ENCODE assay signal across 1 cellular context in genomic region chr18:70377317-70377799, GRCh38.
TF ChIP-seq lines count a peak whose summit lies in the region.

No MANE protein-coding gene starts in this region.

TF ChIP-seq in HepG2, 621 proteins besides CTCF, POLR2A, EP300 and RAD21 (continued from another document and continues in another):
- TF ChIP-seq ZNF431 (CRISPR knock-in tag; IDR thresholded peaks at IDR 0.05; ENCODE audit: borderline replicate concordance, low read depth) (no peak), IKZF1 (IDR thresholded peaks at IDR 0.05) (no peak), PHF5A (CRISPR knock-in tag; IDR thresholded peaks at IDR 0.05; ENCODE audit: low read depth, unreplicated experiment) (no peak), WIZ (CRISPR knock-in tag; IDR thresholded peaks at IDR 0.05) (no peak), XBP1 (CRISPR knock-in tag; IDR thresholded peaks at IDR 0.05) (no peak), MED1 (CRISPR knock-in tag; IDR thresholded peaks at IDR 0.05) (no peak; the same call in 1 of the 2 replicates), MAX (IDR thresholded peaks at IDR 0.05) (no peak), ZNF274 (CRISPR knock-in tag; IDR thresholded peaks at IDR 0.05) (no peak), ZFX (CRISPR knock-in tag; IDR thresholded peaks at IDR 0.05; ENCODE audit: low read depth) (peak; percentile 76), ZNF574 (CRISPR knock-in tag; IDR thresholded peaks at IDR 0.05) (0 out of 2 replicates have a peak, but pooled peaks have one; percentile 13), ZNF790 (CRISPR knock-in tag; IDR thresholded peaks at IDR 0.05; ENCODE audit: borderline replicate concordance) (no peak), JUND (CRISPR knock-in tag; IDR thresholded peaks at IDR 0.05) (no peak), ZBTB39 (CRISPR knock-in tag; IDR thresholded peaks at IDR 0.05) (no peak), MIER3 (CRISPR knock-in tag; IDR thresholded peaks at IDR 0.05; ENCODE audit: borderline replicate concordance) (no peak; the same call in 1 of the 2 replicates), CCAR2 (optimal IDR thresholded peaks at IDR 0.05; ENCODE audit: low read depth, low read length) (no peak), KAT2B (IDR thresholded peaks at IDR 0.05; ENCODE audit: borderline replicate concordance, low read depth, low read length) (no peak), KLF6 (CRISPR knock-in tag; IDR thresholded peaks at IDR 0.05) (0 out of 2 replicates have a peak, but pooled peaks have one; percentile 18), ZNF331 (CRISPR knock-in tag; IDR thresholded peaks at IDR 0.05) (no peak), NR2F6 (IDR thresholded peaks at IDR 0.05) (no peak), NR2F6 (CRISPR knock-in tag; IDR thresholded peaks at IDR 0.05) (peak; percentile 25; the same call in 1 of the 2 replicates), ZNF142 (CRISPR knock-in tag; IDR thresholded peaks at IDR 0.05) (no peak), ZFP37 (CRISPR knock-in tag; IDR thresholded peaks at IDR 0.05; ENCODE audit: borderline replicate concordance) (no peak), NAIF1 (CRISPR knock-in tag; IDR thresholded peaks at IDR 0.05; ENCODE audit: borderline replicate concordance) (no peak), ZNF740 (CRISPR knock-in tag; IDR thresholded peaks at IDR 0.05) (no peak), DPF2 (CRISPR knock-in tag; IDR thresholded peaks at IDR 0.05; ENCODE audit: borderline replicate concordance, low read depth) (peak; percentile 66; the same call in 1 of the 2 replicates), ZNF556 (CRISPR knock-in tag; IDR thresholded peaks at IDR 0.05; ENCODE audit: borderline replicate concordance) (peak; percentile 45; the same call in 1 of the 2 replicates), KDM5A (IDR thresholded peaks at IDR 0.05; ENCODE audit: borderline replicate concordance, low read length) (no peak; the same call in 1 of the 2 replicates), ZMYM2 (CRISPR knock-in tag; IDR thresholded peaks at IDR 0.05) (no peak), CHCHD3 (CRISPR knock-in tag; IDR thresholded peaks at IDR 0.05) (no peak), KDM4B (CRISPR knock-in tag; IDR thresholded peaks at IDR 0.05) (no peak), ZNF775 (CRISPR knock-in tag; IDR thresholded peaks at IDR 0.05; ENCODE audit: borderline replicate concordance) (0 out of 2 replicates have a peak, but pooled peaks have one; percentile 47), RAD51 (IDR thresholded peaks at IDR 0.05; ENCODE audit: borderline replicate concordance) (no peak), TBP (CRISPR knock-in tag; IDR thresholded peaks at IDR 0.05) (no peak), NR3C1 (CRISPR knock-in tag; IDR thresholded peaks at IDR 0.05) (no peak), ZNF749 (CRISPR knock-in tag; IDR thresholded peaks at IDR 0.05; ENCODE audit: borderline replicate concordance) (no peak), NFE2L2 (IDR thresholded peaks at IDR 0.05; ENCODE audit: low read length) (no peak), ZBTB7A (CRISPR knock-in tag; IDR thresholded peaks at IDR 0.05) (no peak), STAG1 (CRISPR knock-in tag; IDR thresholded peaks at IDR 0.05) (peak; percentile 22)
- TF ChIP-seq, protein P1, sequence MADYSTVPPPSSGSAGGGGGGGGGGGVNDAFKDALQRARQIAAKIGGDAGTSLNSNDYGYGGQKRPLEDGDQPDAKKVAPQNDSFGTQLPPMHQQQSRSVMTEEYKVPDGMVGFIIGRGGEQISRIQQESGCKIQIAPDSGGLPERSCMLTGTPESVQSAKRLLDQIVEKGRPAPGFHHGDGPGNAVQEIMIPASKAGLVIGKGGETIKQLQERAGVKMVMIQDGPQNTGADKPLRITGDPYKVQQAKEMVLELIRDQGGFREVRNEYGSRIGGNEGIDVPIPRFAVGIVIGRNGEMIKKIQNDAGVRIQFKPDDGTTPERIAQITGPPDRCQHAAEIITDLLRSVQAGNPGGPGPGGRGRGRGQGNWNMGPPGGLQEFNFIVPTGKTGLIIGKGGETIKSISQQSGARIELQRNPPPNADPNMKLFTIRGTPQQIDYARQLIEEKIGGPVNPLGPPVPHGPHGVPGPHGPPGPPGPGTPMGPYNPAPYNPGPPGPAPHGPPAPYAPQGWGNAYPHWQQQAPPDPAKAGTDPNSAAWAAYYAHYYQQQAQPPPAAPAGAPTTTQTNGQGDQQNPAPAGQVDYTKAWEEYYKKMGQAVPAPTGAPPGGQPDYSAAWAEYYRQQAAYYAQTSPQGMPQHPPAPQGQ (CRISPR knock-in tag; IDR thresholded peaks at IDR 0.05; ENCODE audit: borderline replicate concordance), result no peak
- TF ChIP-seq, protein P2, sequence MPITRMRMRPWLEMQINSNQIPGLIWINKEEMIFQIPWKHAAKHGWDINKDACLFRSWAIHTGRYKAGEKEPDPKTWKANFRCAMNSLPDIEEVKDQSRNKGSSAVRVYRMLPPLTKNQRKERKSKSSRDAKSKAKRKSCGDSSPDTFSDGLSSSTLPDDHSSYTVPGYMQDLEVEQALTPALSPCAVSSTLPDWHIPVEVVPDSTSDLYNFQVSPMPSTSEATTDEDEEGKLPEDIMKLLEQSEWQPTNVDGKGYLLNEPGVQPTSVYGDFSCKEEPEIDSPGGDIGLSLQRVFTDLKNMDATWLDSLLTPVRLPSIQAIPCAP (CRISPR knock-in tag; IDR thresholded peaks at IDR 0.05; ENCODE audit: low read depth), result no peak
- TF ChIP-seq, protein P3, sequence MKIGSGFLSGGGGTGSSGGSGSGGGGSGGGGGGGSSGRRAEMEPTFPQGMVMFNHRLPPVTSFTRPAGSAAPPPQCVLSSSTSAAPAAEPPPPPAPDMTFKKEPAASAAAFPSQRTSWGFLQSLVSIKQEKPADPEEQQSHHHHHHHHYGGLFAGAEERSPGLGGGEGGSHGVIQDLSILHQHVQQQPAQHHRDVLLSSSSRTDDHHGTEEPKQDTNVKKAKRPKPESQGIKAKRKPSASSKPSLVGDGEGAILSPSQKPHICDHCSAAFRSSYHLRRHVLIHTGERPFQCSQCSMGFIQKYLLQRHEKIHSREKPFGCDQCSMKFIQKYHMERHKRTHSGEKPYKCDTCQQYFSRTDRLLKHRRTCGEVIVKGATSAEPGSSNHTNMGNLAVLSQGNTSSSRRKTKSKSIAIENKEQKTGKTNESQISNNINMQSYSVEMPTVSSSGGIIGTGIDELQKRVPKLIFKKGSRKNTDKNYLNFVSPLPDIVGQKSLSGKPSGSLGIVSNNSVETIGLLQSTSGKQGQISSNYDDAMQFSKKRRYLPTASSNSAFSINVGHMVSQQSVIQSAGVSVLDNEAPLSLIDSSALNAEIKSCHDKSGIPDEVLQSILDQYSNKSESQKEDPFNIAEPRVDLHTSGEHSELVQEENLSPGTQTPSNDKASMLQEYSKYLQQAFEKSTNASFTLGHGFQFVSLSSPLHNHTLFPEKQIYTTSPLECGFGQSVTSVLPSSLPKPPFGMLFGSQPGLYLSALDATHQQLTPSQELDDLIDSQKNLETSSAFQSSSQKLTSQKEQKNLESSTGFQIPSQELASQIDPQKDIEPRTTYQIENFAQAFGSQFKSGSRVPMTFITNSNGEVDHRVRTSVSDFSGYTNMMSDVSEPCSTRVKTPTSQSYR (CRISPR knock-in tag; IDR thresholded peaks at IDR 0.05; ENCODE audit: borderline replicate concordance), result no peak
